13 cellular contexts compared by ENCODE assay signal in genomic region chr18:183769-184168, GRCh38. TPM values are rescaled to one million over a fixed set of nuclear protein-coding genes. Genes with fewer than 3 reads are reported as not detected.
A peak's percentile ranks its signal among the peaks of the same experiment; 100 is the strongest.
DNase-seq lines count a peak whose midpoint lies in the region; ATAC-seq and FAIRE-seq lines count a peak whose summit lies in the region.
"Had no signal": no experiment of that assay in that cellular context is flagged by ENCODE, and none has a peak within 500 bp of the region (broad histone marks: within the 10 kb centered on the region; RNA-seq: fewer than 3 reads in every experiment).

No MANE protein-coding gene starts in this region.

- H3K27me3 ChIP-seq in small intestine (ENCODE audit: control insufficient read depth in 2 of 2, insufficient read depth in 2 of 2, low read length in 2 of 2) = no peaks in the 10 kb centered on the region
- H3K27me3 ChIP-seq in effector memory CD4-positive, alpha-beta T cell (replicated peaks; ENCODE audit: control insufficient read depth, insufficient read depth, low read length, poor library complexity, severe bottlenecking) = no peaks in the 10 kb centered on the region

- H3K36me3 ChIP-seq in small intestine (ENCODE audit: control insufficient read depth in 2 of 2, insufficient read depth in 2 of 2, low read length in 2 of 2) = peaks cover 4 to 8% of the 10 kb centered on the region in 2 donors
- peaks cover 25% of the 10 kb centered on the region for H3K36me3 ChIP-seq in effector memory CD4-positive, alpha-beta T cell (ENCODE audit: control insufficient read depth, insufficient read depth, low read length)

- intact Hi-C loops in Right ventricle myocardium superior (cut with DNase I) = no loop called here
- intact Hi-C loops in Right ventricle myocardium inferior (cut with DNase I) = no loop called here

- no peaks in the 10 kb centered on the region for H3K9me3 ChIP-seq in small intestine (ENCODE audit: control insufficient read depth, low read depth)
- H3K9me3 ChIP-seq in effector memory CD4-positive, alpha-beta T cell (ENCODE audit: control insufficient read depth, low read length) = no peaks in the 10 kb centered on the region

- peak; percentile 57 for ATAC-seq in Right ventricle myocardium superior (ENCODE audit: poor library complexity)
- ATAC-seq in Right ventricle myocardium inferior = no peak
- ATAC-seq: activated CD4-positive, CD25-positive, alpha-beta regulatory T cell treated with anti-CD3 and anti-CD28 coated beads, Interleukin-2, amount 50 U/mL, for 24 hours; stimulated activated naive CD8-positive, alpha-beta T cell treated with anti-CD3 and anti-CD28 coated beads, Interleukin-15, amount 100 ng/mL, for 72 hours had no signal

- H3K4me1 ChIP-seq in small intestine (ENCODE audit: control insufficient read depth in 2 of 2, insufficient read depth in 1 of 2, low read depth in 1 of 2, low read length in 1 of 2) = no peaks in the 10 kb centered on the region
- H3K4me1 ChIP-seq in effector memory CD4-positive, alpha-beta T cell (ENCODE audit: control insufficient read depth, insufficient read depth, low read length, poor library complexity, severe bottlenecking) = no peaks in the 10 kb centered on the region

- H3K4me3 ChIP-seq in small intestine (ENCODE audit: low read depth in 1 of 2, low read length in 2 of 2) = no peak overlapping the region
- H3K4me3 ChIP-seq in effector memory CD4-positive, alpha-beta T cell (ENCODE audit: insufficient read depth, low read depth, low read length, poor library complexity, severe bottlenecking) = no peak overlapping the region

- FAIRE-seq in small intestine (lab: Jason Lieb, UNC) = no peak
- FAIRE-seq: astrocyte had no signal

- WGBS in small intestine, 3 donors = 87 to 98% (median 88%) methylated on average over 1 of the region's 1 CpG

- DNase-seq in Right ventricle myocardium superior = no peak
- no peak for DNase-seq in Right ventricle myocardium inferior (ENCODE audit: missing footprints)
- DNase-seq in NCI-H2171 treated with DMSO at 0.1 percent for 48 hours (lab: John Stamatoyannopoulos, UW) = peak; percentile 81
- DNase-seq in dermis blood vessel endothelial cell = peak; percentile 39
- peak; percentile 11 for DNase-seq in small intestine
- DNase-seq in effector memory CD4-positive, alpha-beta T cell = no peak
- no peak for DNase-seq in GM19238 (ENCODE audit: insufficient read length, low spot score)
- DNase-seq in activated CD8-positive, alpha-beta memory T cell treated with anti-CD3 and anti-CD28 coated beads for 24 hours = no peak
- DNase-seq: activated T-cell treated with anti-CD3 and anti-CD28 coated beads, Interleukin-2, amount 50 U/mL, for 24 hours; Karpas-422; stimulated activated naive CD8-positive, alpha-beta T cell treated with anti-CD3 and anti-CD28 coated beads, Interleukin-15, amount 100 ng/mL, for 72 hours had no signal

- no peak overlapping the region for H3K27ac ChIP-seq in small intestine (ENCODE audit: low read depth in 1 of 2, low read length in 1 of 2)
- no peak overlapping the region for H3K27ac ChIP-seq in effector memory CD4-positive, alpha-beta T cell (ENCODE audit: insufficient read depth, low read length, poor library complexity, severe bottlenecking)

RNA-seq across cellular contexts. Expression of gene USP14, which starts 25.4 kb away (rescaled TPM):
- total RNA-seq in Right ventricle myocardium superior (47.8 TPM), Right ventricle myocardium inferior (48.7 TPM), dermis blood vessel endothelial cell (22.0 and 92.5 TPM in 2 replicates)
- 10 to 100 TPM in 2 of 3 donors, 1 to 10 TPM in 1; 9.2 to 26.5 (median 11.4) TPM for polyA plus RNA-seq in small intestine

Comparison
In these comparisons a context has a peak if more than half of its experiments do, and no peak if none do; other contexts are left out.
1. DNase-seq: peak in NCI-H2171 treated with DMSO at 0.1 percent for 48 hours (single experiment), dermis blood vessel endothelial cell (single experiment) and small intestine (single experiment); none in Right ventricle myocardium superior (single experiment), Right ventricle myocardium inferior (single experiment), effector memory CD4-positive, alpha-beta T cell (0 of 3), GM19238 (single experiment) and activated CD8-positive, alpha-beta memory T cell treated with anti-CD3 and anti-CD28 coated beads for 24 hours (single experiment).